13 cellular contexts compared by ENCODE assay signal in genomic region chr15:60353245-60353940, GRCh38. TPM values are rescaled to one million over a fixed set of nuclear protein-coding genes. Genes with fewer than 3 reads are reported as not detected.
DNase-seq lines count a peak whose midpoint lies in the region; ATAC-seq, FAIRE-seq and TF ChIP-seq lines count a peak whose summit lies in the region.
"Had no signal": no experiment of that assay in that cellular context is flagged by ENCODE, and none has a peak within 500 bp of the region (broad histone marks: within the 10 kb centered on the region; RNA-seq: fewer than 3 reads in every experiment).

No MANE protein-coding gene starts in this region.

- H3K36me3 ChIP-seq in RWPE2 (ENCODE audit: low read depth) (peaks cover 95% of the 10 kb centered on the region), spleen (peaks cover 2 to 97% (median 78%) of the 10 kb centered on the region in 6 donors)
- H3K36me3 ChIP-seq: WERI-Rb-1 had no signal

- DNase-seq in A549 (ENCODE audit: low read depth in 1 of 2, low spot score in 1 of 2) = peak in 1 of 2 experiments; percentile 17
- DNase-seq in HCEC 1CT = peak; percentile 45
- no peak for DNase-seq in RWPE2 (ENCODE audit: low spot score)
- DNase-seq in foreskin keratinocyte = peak in 1 of 2 donors; percentile 35
- no peak for DNase-seq in AML-193 (lab: John Stamatoyannopoulos, UW)
- DNase-seq in GDM1 (lab: John Stamatoyannopoulos, UW) = no peak
- no peak for DNase-seq in spleen
- no peak for DNase-seq in activated CD4-positive, alpha-beta T cell treated with anti-CD3 and anti-CD28 coated beads for 1 hour
- DNase-seq: left ventricle myocardium superior, NCI-H1930, stomach, WERI-Rb-1 had no signal

- intact Hi-C loops in spleen (cut with DNase I; ENCODE audit: low total_unique reads) = no loop called here

- TF ChIP-seq CTCF in A549 (IDR thresholded peaks at IDR 0.05) (no peak), RWPE2 (IDR thresholded peaks at IDR 0.05; ENCODE audit: poor library complexity, severe bottlenecking) (no peak), foreskin keratinocyte (conservative IDR thresholded peaks at IDR 0.05) (no peak), spleen (IDR thresholded peaks at IDR 0.05 in 8 of 11, conservative IDR thresholded peaks at IDR 0.05 in 3 of 11) (no peak)

- H3K4me3 ChIP-seq in A549 (no peak overlapping the region), RWPE2 (ENCODE audit: severe bottlenecking) (no peak overlapping the region), spleen (no peak overlapping the region)
- H3K4me3 ChIP-seq: stomach had no signal

- no peak for FAIRE-seq in A549 (lab: Jason Lieb, UNC)
- FAIRE-seq: urothelium cell line had no signal

- H3K4me2 ChIP-seq in A549 = no peak overlapping the region

- H3K9me3 ChIP-seq in A549 (no peaks in the 10 kb centered on the region), RWPE2 (ENCODE audit: severe bottlenecking) (no peaks in the 10 kb centered on the region), spleen (no peaks in the 10 kb centered on the region)
- H3K9me3 ChIP-seq: stomach had no signal

- peak overlapping the region in 1 of 2 experiments; percentile 32; a peak in 2 of 6 replicates for H3K27ac ChIP-seq in A549
- H3K27ac ChIP-seq in RWPE2 (ENCODE audit: poor library complexity, severe bottlenecking) = peak overlapping the region; percentile 53
- no peak overlapping the region for H3K27ac ChIP-seq in foreskin keratinocyte
- no peak overlapping the region for H3K27ac ChIP-seq in spleen
- H3K27ac ChIP-seq: stomach, WERI-Rb-1 had no signal

- peaks cover 100% of the 10 kb centered on the region for H3K4me1 ChIP-seq in A549
- H3K4me1 ChIP-seq in RWPE2 (ENCODE audit: insufficient read depth, poor library complexity, severe bottlenecking) = no peaks in the 10 kb centered on the region
- no peaks in the 10 kb centered on the region for H3K4me1 ChIP-seq in foreskin keratinocyte
- peaks cover 0 to 9% (median 1%) of the 10 kb centered on the region in 6 donors for H3K4me1 ChIP-seq in spleen

- TF ChIP-seq POLR2A in A549 (IDR thresholded peaks at IDR 0.05; ENCODE audit: low read length) (no peak), spleen (IDR thresholded peaks at IDR 0.05) (no peak)

- ATAC-seq in A549 = peak in 1 of 2 experiments; percentile 4; a peak in 3 of 6 replicates
- ATAC-seq in RWPE2 (ENCODE audit: low read depth) = peak; percentile 45
- ATAC-seq in foreskin keratinocyte = peak; percentile 74
- ATAC-seq: left ventricle myocardium superior had no signal

- POLR2A ChIA-PET in A549 (lab: Yijun Ruan, JAX) = interaction anchor here (0.7 kb wide), 1 partner anchor 9 kb away, joined by 3 read pairs; no protein-coding TSS in a partner anchor

- no peak for TF ChIP-seq RAD21 in A549 (conservative IDR thresholded peaks at IDR 0.05 in 1 of 2, IDR thresholded peaks at IDR 0.05 in 1 of 2)

- CTCF ChIA-PET in A549 (lab: Yijun Ruan, JAX) = interaction anchor here (0.6 to 12.0 kb wide), 11 partner anchors 9 to 629 kb away, joined by 3 to 174 read pairs (median 9); no protein-coding TSS in a partner anchor

- WGBS in A549 (ENCODE audit: missing lambda C conversion rate) = 57% methylated on average over 5 of the region's 5 CpGs
- 55 to 91% (median 70%) methylated on average over 5 of the region's 5 CpGs for WGBS in spleen, 5 donors

- TF ChIP-seq EP300 in A549 (IDR thresholded peaks at IDR 0.05) = no peak

- H3K27me3 ChIP-seq in RWPE2 (ENCODE audit: insufficient read depth, poor library complexity, severe bottlenecking) (no peaks in the 10 kb centered on the region), foreskin keratinocyte (no peaks in the 10 kb centered on the region), spleen (replicated peaks in 1 of 7) (no peaks in the 10 kb centered on the region)
- H3K27me3 ChIP-seq: stomach had no signal

TF ChIP-seq in A549, 52 proteins besides CTCF, POLR2A, EP300 and RAD21:
- no peak for TF ChIP-seq FOSL2 (IDR thresholded peaks at IDR 0.05)
- 0 out of 2 replicates have a peak, but pooled peaks have one; percentile 4 for TF ChIP-seq FOSL2 (CRISPR knock-in tag; IDR thresholded peaks at IDR 0.05)
- no peak for TF ChIP-seq MAFK (IDR thresholded peaks at IDR 0.05; ENCODE audit: partially characterized antibody)
- no peak for TF ChIP-seq JUNB (IDR thresholded peaks at IDR 0.05)
- TF ChIP-seq JUN (IDR thresholded peaks at IDR 0.05) = peak in 1 of 2 experiments; percentile 34; a peak in 1 of 5 replicates
- peak; percentile 71 for TF ChIP-seq TFCP2L1 (CRISPR knock-in tag; IDR thresholded peaks at IDR 0.05)
- no peak for TF ChIP-seq HOXB13 (CRISPR knock-in tag; IDR thresholded peaks at IDR 0.05; ENCODE audit: low read depth)
TF ChIP-seq in A549: peak in this region for 3.

RNA-seq across cellular contexts. Expression of gene ANXA2, which starts 44.4 kb away (rescaled TPM):
- polyA plus RNA-seq in A549 (2011; rRNA removed) (5,725 and 5,746 TPM in 2 replicates), A549 (2017; fragmentation: RNase III; extraction: RNeasy Plus Mini Kit Qiagen cat#74134 plus additional on column Dnase treatment) (4,707 to 5,021 TPM (median 4,900 TPM) in 3 replicates), foreskin keratinocyte (7,399 and 7,770 TPM in 2 replicates), spleen (100 to 1,000 TPM; 163 to 437 (median 230) TPM)
- polyA plus RNA-seq in A549 (2012; cell fraction: cytosol; rRNA removed) = 4,340 and 4,409 TPM in 2 replicates
- polyA plus RNA-seq in A549 (2012; cell fraction: nucleus; rRNA removed) = 2,599 and 4,127 TPM in 2 replicates
- polyA minus RNA-seq in A549 (2011; rRNA and poly(A)+ RNA removed) = 4,094 and 4,183 TPM in 2 replicates
- total RNA-seq in foreskin keratinocyte (7,195 and 7,994 TPM in 2 replicates), spleen (100 to 1,000 TPM; 191 to 397 (median 338) TPM)

Comparison
In these comparisons a context has a peak if more than half of its experiments do, and no peak if none do; other contexts are left out.
1. RNA of gene ANXA2, which starts 44.4 kb away (polyA plus RNA-seq): 7,399 to 7,770 TPM in foreskin keratinocyte and 2,599 to 5,746 TPM in A549; 163 to 437 TPM in spleen; every median in the first group is over 4 times any median in the second.